ENCODE assay signal across 21 cellular contexts in the genomic region with DNA sequence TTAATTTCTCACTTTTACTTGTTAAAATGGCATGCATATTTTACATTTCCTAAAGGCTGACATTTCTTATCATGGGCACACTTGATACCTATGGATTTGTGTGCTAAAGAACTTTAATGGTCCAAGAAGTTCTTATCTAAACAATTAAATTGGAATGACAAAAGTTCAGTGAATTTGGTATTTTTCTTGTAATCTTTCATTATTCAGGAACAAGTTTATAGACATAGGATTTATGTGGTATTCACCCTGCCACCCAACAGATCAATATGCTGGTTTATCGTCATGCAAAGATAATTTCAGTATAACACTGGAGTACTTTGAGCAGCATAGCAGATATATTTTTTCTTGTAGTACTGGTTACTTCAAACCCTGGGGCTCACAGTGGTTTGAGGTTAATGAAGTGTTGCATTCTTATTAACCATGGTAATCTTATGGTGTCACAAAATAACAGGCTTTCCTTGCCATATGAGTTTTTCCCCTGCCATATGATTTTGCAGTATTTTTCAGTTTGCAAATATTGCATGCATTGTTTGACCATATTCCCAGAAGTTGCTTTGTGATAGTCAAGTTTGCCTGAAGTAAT.
"Had no signal": no experiment of that assay in that cellular context is flagged by ENCODE, and none has a peak within 500 bp of the region (broad histone marks: within the 10 kb centered on the region; RNA-seq: fewer than 3 reads in every experiment).

No MANE protein-coding gene starts in this region.

- H3K36me3 ChIP-seq: gastrocnemius medialis, sigmoid colon, stomach, thoracic aorta had no signal

- H3K27ac ChIP-seq: dorsolateral prefrontal cortex, gastrocnemius medialis, parathyroid adenoma, psoas muscle, sigmoid colon, stomach, thoracic aorta had no signal

- H3K4me3 Mint-ChIP-seq: central memory CD8-positive, alpha-beta T cell; nephron progenitor cell had no signal

- H3K4me1 ChIP-seq: psoas muscle, stomach had no signal

- H3K9ac ChIP-seq: parathyroid adenoma had no signal

- H3K27me3 Mint-ChIP-seq: central memory CD8-positive, alpha-beta T cell had no signal

- H3K27me3 ChIP-seq: dorsolateral prefrontal cortex, gastrocnemius medialis, sigmoid colon, stomach had no signal

- DNase-seq: cortex of kidney; dorsolateral prefrontal cortex; effector CD8-positive, alpha-beta T cell; gastrocnemius medialis; glutamatergic neuron; kidney; mammary epithelial cell; mucosa of descending colon; nephron progenitor cell; psoas muscle; sigmoid colon; small intestine; stimulated activated CD4-positive, alpha-beta T cell treated with anti-CD3 and anti-CD28 coated beads, Interleukin-12 subunit alpha, Interleukin-12 subunit beta, amount 100 ng/mL, for 4 hours; stimulated activated naive CD4-positive, alpha-beta T cell; stomach; substantia nigra; trophoblast cell had no signal

- H3K4me1 Mint-ChIP-seq: central memory CD8-positive, alpha-beta T cell had no signal

- H3K4me3 ChIP-seq: dorsolateral prefrontal cortex, gastrocnemius medialis, mucosa of descending colon, psoas muscle, sigmoid colon, stomach, thoracic aorta had no signal

- ATAC-seq: gastrocnemius medialis, left lobe of liver, mucosa of descending colon, psoas muscle had no signal
